8 cellular contexts compared by ENCODE assay signal in genomic region chr19:43575955-43576451, GRCh38. TPM values are rescaled to one million over a fixed set of nuclear protein-coding genes. Genes with fewer than 3 reads are reported as not detected.
DNase-seq lines count a peak whose midpoint lies in the region; ATAC-seq and TF ChIP-seq lines count a peak whose summit lies in the region.

No MANE protein-coding gene starts in this region.

- TF ChIP-seq CTCF in BJ (IDR thresholded peaks at IDR 0.05; ENCODE audit: insufficient read depth, low read depth, low read length) (no peak), astrocyte of the spinal cord (IDR thresholded peaks at IDR 0.05; ENCODE audit: low read depth, low read length) (no peak), right lobe of liver (IDR thresholded peaks at IDR 0.05) (no peak), uterus (IDR thresholded peaks at IDR 0.05) (no peak)

- H3K9me3 ChIP-seq in KOPT-K1 (ENCODE audit: insufficient read depth, low read length, poor library complexity, severe bottlenecking): no peaks in the 10 kb centered on the region
- no peaks in the 10 kb centered on the region for H3K9me3 ChIP-seq in right lobe of liver
- no peaks in the 10 kb centered on the region for H3K9me3 ChIP-seq in uterus

- H3K4me3 ChIP-seq in BJ (ENCODE audit: low read depth, low read length): peak overlapping the region; percentile 99
- peak overlapping the region; percentile 30 for H3K4me3 ChIP-seq in astrocyte of the spinal cord (ENCODE audit: low read depth, low read length)
- peak overlapping the region; percentile 18 to 77 (median 69) for H3K4me3 ChIP-seq in right lobe of liver
- H3K4me3 ChIP-seq in uterus: peak overlapping the region; percentile 79 to 95

- no peaks in the 10 kb centered on the region for H3K27me3 ChIP-seq in BJ (ENCODE audit: control insufficient read depth, insufficient read depth, low read length)
- no peaks in the 10 kb centered on the region for H3K27me3 ChIP-seq in right lobe of liver
- no peaks in the 10 kb centered on the region for H3K27me3 ChIP-seq in uterus

- CTCF ChIA-PET in BJ (lab: Yijun Ruan, JAX): interaction anchor here (6.6 kb wide), 1 partner anchor 21 kb away, joined by 32 read pairs; no protein-coding TSS in a partner anchor

- DNase-seq in BJ (ENCODE audit: low read depth) (no peak), astrocyte of the spinal cord (ENCODE audit: low read depth, low spot score) (no peak), right lobe of liver (no peak), uterus (no peak), NCI-H524 (lab: John Stamatoyannopoulos, UW) (no peak), NCI-H526 (lab: John Stamatoyannopoulos, UW) (no peak), DMS153 treated with DMSO at 0.1 percent for 48 hours (lab: John Stamatoyannopoulos, UW; ENCODE audit: unreplicated experiment) (no peak)

- in situ Hi-C loops in astrocyte of the spinal cord (cut with HindIII; ENCODE audit: low sequenced_read_pairs): no loop called here

- intact Hi-C loops in right lobe of liver (cut with DNase I): no loop called here
- intact Hi-C loops in uterus (cut with DNase I; ENCODE audit: low total_unique reads): loop anchor here (5.0 kb wide), 1 partner anchor 91 kb away; no protein-coding TSS in a partner anchor

- POLR2A ChIA-PET in BJ (lab: Charles Lee): no interaction called here

- H3K36me3 ChIP-seq in BJ (ENCODE audit: control insufficient read depth, insufficient read depth, low read length) (no peaks in the 10 kb centered on the region), KOPT-K1 (ENCODE audit: insufficient read depth, low read length) (0 out of 2 replicates have a peak, but pooled peaks cover 13% of the 10 kb centered on the region), right lobe of liver (no peaks in the 10 kb centered on the region), uterus (no peaks in the 10 kb centered on the region)

- no peak for ATAC-seq in right lobe of liver

- WGBS in right lobe of liver (ENCODE audit: insufficient coverage, low coverage, low lambda C conversion rate, missing lambda C conversion rate): 62% methylated on average over 17 of the region's 28 CpGs

- H3K4me1 ChIP-seq in right lobe of liver (peaks cover 0 to 7% (median 2%) of the 10 kb centered on the region in 4 donors), uterus (peaks cover 0 to 6% of the 10 kb centered on the region in 2 donors)

- H3K27ac ChIP-seq in KOPT-K1 (ENCODE audit: low read depth, low read length, poor library complexity, severe bottlenecking) (peak overlapping the region; percentile 35), right lobe of liver (peak overlapping the region in 1 of 3 donors; percentile 50), uterus (peak overlapping the region; percentile 79 to 85)

- no peak for TF ChIP-seq POLR2A in right lobe of liver (IDR thresholded peaks at IDR 0.05)
- no peak for TF ChIP-seq POLR2A in uterus (IDR thresholded peaks at IDR 0.05)

RNA-seq across cellular contexts. Expression of gene PINLYP, which starts 0.4 kb away (rescaled TPM):
- 2.0 and 2.2 TPM in 2 replicates for polyA plus RNA-seq in BJ (2011; rRNA removed)
- 0.46 and 1.2 TPM in 2 replicates for polyA minus RNA-seq in BJ (2011; rRNA and poly(A)+ RNA removed)
- total RNA-seq in right lobe of liver (1 to 10 TPM in 1 of 6 experiments, under 1 TPM in 4, not detected in 1; 0.58 to 1.5 (median 0.81) TPM), uterus (10 to 100 TPM in 3 of 4 donors, 1 to 10 TPM in 1; 4.6 to 46.5 (median 10.3) TPM)

RNA-seq across cellular contexts. Expression of gene XRCC1, which starts 0.7 kb away (rescaled TPM):
- 22.8 and 30.8 TPM in 2 replicates for polyA plus RNA-seq in BJ (2011; rRNA removed)
- polyA minus RNA-seq in BJ (2011; rRNA and poly(A)+ RNA removed): 11.4 and 22.8 TPM in 2 replicates
- total RNA-seq in right lobe of liver: 1 to 10 TPM; 5.5 to 8.4 (median 7.5) TPM
- 10 to 100 TPM; 22.7 to 53.2 (median 30.7) TPM for total RNA-seq in uterus

RNA-seq across cellular contexts. Expression of gene IRGQ, which starts 19.9 kb away (rescaled TPM):
- polyA plus RNA-seq in BJ (2011; rRNA removed): 5.4 and 7.0 TPM in 2 replicates
- 9.6 and 11.9 TPM in 2 replicates for polyA minus RNA-seq in BJ (2011; rRNA and poly(A)+ RNA removed)
- total RNA-seq in right lobe of liver: 10 to 100 TPM in 4 of 6 experiments, 1 to 10 TPM in 2; 9.1 to 18.6 (median 11.0) TPM
- total RNA-seq in uterus: 10 to 100 TPM in 2 of 4 donors, 1 to 10 TPM in 2; 4.1 to 31.0 (median 17.2) TPM

RNA-seq across cellular contexts. Expression of gene ZNF576, which starts 20.4 kb away (rescaled TPM):
- 9.0 and 14.8 TPM in 2 replicates for polyA plus RNA-seq in BJ (2011; rRNA removed)
- 5.6 and 6.8 TPM in 2 replicates for polyA minus RNA-seq in BJ (2011; rRNA and poly(A)+ RNA removed)
- total RNA-seq in right lobe of liver (10 to 100 TPM in 4 of 6 experiments, 1 to 10 TPM in 2; 7.7 to 15.8 (median 10.3) TPM), uterus (10 to 100 TPM in 3 of 4 donors, 1 to 10 TPM in 1; 2.4 to 19.0 (median 12.6) TPM)

RNA-seq across cellular contexts. Expression of gene SRRM5, which starts 35.9 kb away (rescaled TPM):
- 0.04 and 0.06 TPM in 2 replicates for polyA plus RNA-seq in BJ (2011; rRNA removed)
- polyA minus RNA-seq in BJ (2011; rRNA and poly(A)+ RNA removed): 0.09 TPM in 1 of 2 replicates, not detected in the other
- total RNA-seq in right lobe of liver (under 1 TPM in 5 of 6 experiments, not detected in 1; 0.09 to 0.37 (median 0.18) TPM), uterus (under 1 TPM in 1 of 4 donors, not detected in 3; 0.58 TPM)

Comparison
In these comparisons a context has a peak if more than half of its experiments do, and no peak if none do; other contexts are left out.
1. H3K4me3 ChIP-seq: peak in every context shown above with its lines; median percentile 99 in BJ; 87 in uterus; 69 in right lobe of liver; 30 in astrocyte of the spinal cord.